ENCODE assay signal across 18 cellular contexts in the genomic region with DNA sequence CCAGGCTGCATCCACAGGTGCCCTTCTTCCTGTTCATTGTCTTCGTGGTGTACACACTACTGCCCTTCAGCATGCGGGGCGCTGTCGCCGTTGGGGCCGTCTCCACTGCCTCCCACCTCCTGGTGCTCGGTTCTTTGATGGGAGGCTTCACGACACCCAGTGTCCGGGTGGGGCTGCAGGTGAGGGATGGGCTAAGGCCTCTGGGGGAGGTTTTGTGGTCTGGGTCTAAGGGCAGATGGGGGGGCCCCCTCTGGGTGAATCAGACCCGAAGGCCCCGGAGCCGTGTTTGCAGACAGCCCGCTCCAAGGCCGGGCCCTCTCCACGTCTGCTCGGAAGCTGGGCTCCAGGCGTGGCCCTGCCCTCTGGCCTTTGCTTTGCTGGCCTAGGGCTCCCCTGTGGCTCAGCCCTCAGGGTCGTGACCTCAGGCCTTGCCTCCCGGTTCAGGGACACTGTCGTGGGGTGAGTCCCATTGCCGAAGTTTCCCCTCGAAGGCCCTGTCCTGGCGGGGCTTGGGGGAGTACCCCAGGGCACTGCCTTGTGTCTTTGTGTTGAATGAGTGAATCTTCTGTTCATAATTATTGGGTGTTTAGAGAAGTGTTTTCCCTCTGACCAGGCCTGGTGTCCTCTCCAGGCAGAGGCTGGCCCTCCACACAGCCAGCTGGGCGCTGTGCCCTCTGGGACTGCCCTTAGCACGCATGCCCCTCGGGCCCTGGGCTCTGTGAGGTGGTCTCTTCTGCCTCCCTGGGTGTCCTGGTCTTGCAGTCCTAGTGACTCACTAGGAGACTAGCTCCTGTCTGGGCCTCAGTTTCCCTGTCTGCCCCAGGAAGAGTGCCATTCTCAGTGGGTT. TPM values are rescaled to one million over a fixed set of nuclear protein-coding genes. Genes with fewer than 3 reads are reported as not detected.
DNase-seq lines count a peak whose midpoint lies in the region; ATAC-seq lines count a peak whose summit lies in the region.
"Had no signal": no experiment of that assay in that cellular context is flagged by ENCODE, and none has a peak within 500 bp of the region (broad histone marks: within the 10 kb centered on the region; RNA-seq: fewer than 3 reads in every experiment).

No MANE protein-coding gene starts in this region.

- DNase-seq in activated naive CD4-positive, alpha-beta T cell treated with anti-CD3 and anti-CD28 coated beads, Interleukin-2, amount 50 U/mL, for 72 hours (ENCODE audit: low spot score in 2 of 2) = no peak
- no peak for DNase-seq in activated naive CD4-positive, alpha-beta T cell treated with Interleukin-2 at 50 U/mL for 16 hours
- DNase-seq in T-helper 17 cell (no peak), NCI-H2171 treated with DMSO at 0.1 percent for 48 hours (lab: John Stamatoyannopoulos, UW) (no peak), mucosa of gallbladder (ENCODE audit: low spot score) (no peak), AG20443 (ENCODE audit: low spot score) (no peak)
- DNase-seq in naive thymus-derived CD4-positive, alpha-beta T cell = no peak
- no peak for DNase-seq in stimulated activated effector memory CD8-positive, alpha-beta T cell treated with anti-CD3 and anti-CD28 coated beads, Interleukin-12 subunit alpha, Interleukin-12 subunit beta, amount 100 ng/mL, for 72 hours (ENCODE audit: low spot score in 2 of 2)
- DNase-seq: COR-L47, DMS153, EL, H9, NCI-H1048, NCI-H2081 treated with DMSO at 0.1 percent for 48 hours, NCI-H2227 treated with DMSO at 0.1 percent for 48 hours, NCI-H524 had no signal

- H3K36me3 Mint-ChIP-seq in activated naive CD4-positive, alpha-beta T cell treated with anti-CD3 and anti-CD28 coated beads, Interleukin-2, amount 50 U/mL, for 72 hours = peaks cover 0 to 16% of the 10 kb centered on the region in 2 donors
- H3K36me3 Mint-ChIP-seq in T-helper 17 cell (ENCODE audit: low read depth) = peaks cover 5% of the 10 kb centered on the region
- H3K36me3 Mint-ChIP-seq in naive thymus-derived CD4-positive, alpha-beta T cell = peaks cover 3 to 26% (median 11%) of the 10 kb centered on the region in 5 donors
- peaks cover 77% of the 10 kb centered on the region for H3K36me3 Mint-ChIP-seq in stimulated activated effector memory CD8-positive, alpha-beta T cell treated with anti-CD3 and anti-CD28 coated beads, Interleukin-12 subunit alpha, Interleukin-12 subunit beta, amount 100 ng/mL, for 72 hours

- no peak overlapping the region for H3K4me3 ChIP-seq in naive thymus-derived CD4-positive, alpha-beta T cell (ENCODE audit: low read length)
- H3K4me3 ChIP-seq: A549 had no signal

- peaks cover 0 to 5% of the 10 kb centered on the region in 2 donors for H3K4me1 ChIP-seq in naive thymus-derived CD4-positive, alpha-beta T cell (ENCODE audit: control insufficient read depth in 2 of 2, insufficient read depth in 2 of 2, low read length in 2 of 2)
- H3K4me1 ChIP-seq: A549 had no signal

- intact Hi-C loops in naive thymus-derived CD4-positive, alpha-beta T cell (cut with micrococcal nuclease) = no loop called here

- H3K27me3 ChIP-seq in naive thymus-derived CD4-positive, alpha-beta T cell (ENCODE audit: control insufficient read depth in 2 of 2, insufficient read depth in 2 of 2, low read length in 2 of 2) = no peaks in the 10 kb centered on the region

- H3K9me3 ChIP-seq in T-helper 17 cell (ENCODE audit: control insufficient read depth, low read length, poor library complexity, severe bottlenecking) = no peaks in the 10 kb centered on the region
- no peaks in the 10 kb centered on the region for H3K9me3 ChIP-seq in naive thymus-derived CD4-positive, alpha-beta T cell (ENCODE audit: control insufficient read depth in 2 of 3, low read length in 3 of 3)
- H3K9me3 ChIP-seq: A549 had no signal

- POLR2A ChIA-PET in naive thymus-derived CD4-positive, alpha-beta T cell (lab: Charles Lee) = interaction anchor here (0.6 to 1.3 kb wide), 2 partner anchors 9 to 15 kb away, joined by 3 to 4 read pairs; no protein-coding TSS in a partner anchor

- CTCF ChIA-PET in naive thymus-derived CD4-positive, alpha-beta T cell (lab: Charles Lee) = no interaction called here

- H3K9me3 Mint-ChIP-seq in activated naive CD4-positive, alpha-beta T cell treated with anti-CD3 and anti-CD28 coated beads, Interleukin-2, amount 50 U/mL, for 72 hours = no peaks in the 10 kb centered on the region
- no peaks in the 10 kb centered on the region for H3K9me3 Mint-ChIP-seq in naive thymus-derived CD4-positive, alpha-beta T cell
- H3K9me3 Mint-ChIP-seq in stimulated activated effector memory CD8-positive, alpha-beta T cell treated with anti-CD3 and anti-CD28 coated beads, Interleukin-12 subunit alpha, Interleukin-12 subunit beta, amount 100 ng/mL, for 72 hours = no peaks in the 10 kb centered on the region
- H3K9me3 Mint-ChIP-seq: H9 had no signal

- no peaks in the 10 kb centered on the region for H3K27me3 Mint-ChIP-seq in T-helper 17 cell
- no peaks in the 10 kb centered on the region for H3K27me3 Mint-ChIP-seq in naive thymus-derived CD4-positive, alpha-beta T cell

- ATAC-seq in activated naive CD4-positive, alpha-beta T cell treated with anti-CD3 and anti-CD28 coated beads, Interleukin-2, amount 50 U/mL, for 72 hours = peak in 1 of 2 donors; percentile 22
- ATAC-seq in T-helper 17 cell = no peak
- ATAC-seq in naive thymus-derived CD4-positive, alpha-beta T cell = no peak
- no peak for ATAC-seq in stimulated activated effector memory CD8-positive, alpha-beta T cell treated with anti-CD3 and anti-CD28 coated beads, Interleukin-12 subunit alpha, Interleukin-12 subunit beta, amount 100 ng/mL, for 72 hours
- ATAC-seq: A549 had no signal

- H3K4me1 Mint-ChIP-seq in T-helper 17 cell = peaks cover 15% of the 10 kb centered on the region
- peaks cover 0 to 28% (median 14%) of the 10 kb centered on the region in 7 donors for H3K4me1 Mint-ChIP-seq in naive thymus-derived CD4-positive, alpha-beta T cell
- H3K4me1 Mint-ChIP-seq in stimulated activated effector memory CD8-positive, alpha-beta T cell treated with anti-CD3 and anti-CD28 coated beads, Interleukin-12 subunit alpha, Interleukin-12 subunit beta, amount 100 ng/mL, for 72 hours = peaks cover 19% of the 10 kb centered on the region

- peak overlapping the region; percentile 13 for H3K27ac ChIP-seq in naive thymus-derived CD4-positive, alpha-beta T cell (ENCODE audit: low read depth, low read length)
- H3K27ac ChIP-seq: A549, C4-2B had no signal

- peaks cover 15 to 93% (median 41%) of the 10 kb centered on the region in 3 experiments for H3K36me3 ChIP-seq in naive thymus-derived CD4-positive, alpha-beta T cell (ENCODE audit: control insufficient read depth in 2 of 3, insufficient read depth in 3 of 3, low read length in 3 of 3)

- peak overlapping the region; percentile 65 to 70 for H3K27ac Mint-ChIP-seq in activated naive CD4-positive, alpha-beta T cell treated with anti-CD3 and anti-CD28 coated beads, Interleukin-2, amount 50 U/mL, for 72 hours
- H3K27ac Mint-ChIP-seq in T-helper 17 cell = peak overlapping the region; percentile 32
- H3K27ac Mint-ChIP-seq in naive thymus-derived CD4-positive, alpha-beta T cell = peak overlapping the region in 2 of 9 donors; percentile 41 to 75
- peak overlapping the region; percentile 88 for H3K27ac Mint-ChIP-seq in stimulated activated effector memory CD8-positive, alpha-beta T cell treated with anti-CD3 and anti-CD28 coated beads, Interleukin-12 subunit alpha, Interleukin-12 subunit beta, amount 100 ng/mL, for 72 hours
- H3K27ac Mint-ChIP-seq: H9 had no signal

- H3K4me3 Mint-ChIP-seq in T-helper 17 cell = no peak overlapping the region
- no peak overlapping the region for H3K4me3 Mint-ChIP-seq in naive thymus-derived CD4-positive, alpha-beta T cell
- no peak overlapping the region for H3K4me3 Mint-ChIP-seq in stimulated activated effector memory CD8-positive, alpha-beta T cell treated with anti-CD3 and anti-CD28 coated beads, Interleukin-12 subunit alpha, Interleukin-12 subunit beta, amount 100 ng/mL, for 72 hours
- H3K4me3 Mint-ChIP-seq: H9 had no signal

RNA-seq across cellular contexts. Expression of a gene that starts 25.6 kb away (rescaled TPM):
- total RNA-seq in activated naive CD4-positive, alpha-beta T cell treated with anti-CD3 and anti-CD28 coated beads, Interleukin-2, amount 50 U/mL, for 72 hours = 100 to 1,000 TPM in 1 of 2 donors, 10 to 100 TPM in 1; 78.5 to 104 TPM
- total RNA-seq in T-helper 17 cell (100 to 1,000 TPM; 187 to 203 TPM), mucosa of gallbladder (46.0 TPM)
- total RNA-seq in naive thymus-derived CD4-positive, alpha-beta T cell = 100 to 1,000 TPM; 179 to 326 (median 208) TPM
- 10 to 100 TPM; 62.6 to 85.7 TPM for polyA plus RNA-seq in naive thymus-derived CD4-positive, alpha-beta T cell
